ENCODE assay signal across 8 cellular contexts in the genomic region with DNA sequence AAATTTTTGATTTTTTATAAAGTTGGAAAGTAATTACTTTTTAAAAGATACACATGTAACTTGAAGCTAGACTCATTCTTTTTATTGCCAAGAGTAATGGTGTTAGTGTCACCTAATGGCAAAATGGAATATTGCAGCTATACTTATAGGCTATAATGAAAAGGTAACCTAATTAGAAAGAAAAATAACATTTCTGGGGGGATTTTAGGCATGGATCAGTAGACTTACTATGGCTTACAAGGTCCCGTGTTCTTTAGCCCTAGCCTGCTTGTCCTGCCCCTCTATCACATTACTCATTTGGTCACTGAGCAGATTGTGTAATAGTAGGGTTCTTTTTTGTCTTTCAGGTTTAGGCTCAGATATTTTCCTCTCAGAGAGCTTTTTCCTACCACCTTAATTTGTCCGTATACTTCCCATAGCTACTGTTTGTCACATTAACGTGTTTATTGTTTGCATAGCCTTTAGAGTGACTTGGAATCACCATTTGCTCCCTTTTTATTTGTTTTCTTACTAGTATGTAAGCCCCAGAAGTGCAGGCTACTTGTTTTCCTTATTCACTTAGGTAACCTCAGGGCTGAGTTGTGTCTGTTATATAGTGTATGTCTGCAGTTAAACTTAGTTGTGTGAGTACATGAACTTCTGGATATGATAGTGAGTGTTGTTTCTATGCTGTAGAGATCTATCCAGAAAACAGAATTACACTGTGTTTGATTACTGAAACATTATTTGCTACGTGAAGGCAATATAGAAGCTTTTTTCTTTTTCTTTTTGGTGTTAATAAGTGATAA. TPM values are rescaled to one million over a fixed set of nuclear protein-coding genes. Genes with fewer than 3 reads are reported as not detected.
A peak's percentile ranks its signal among the peaks of the same experiment; 100 is the strongest.
DNase-seq lines count a peak whose midpoint lies in the region; ATAC-seq, FAIRE-seq and TF ChIP-seq lines count a peak whose summit lies in the region.

No MANE protein-coding gene starts in this region.

- no peak overlapping the region for H3K9ac ChIP-seq in astrocyte (ENCODE audit: low read length)

- H3K27me3 ChIP-seq in astrocyte (ENCODE audit: insufficient read depth, low read length) (no peaks in the 10 kb centered on the region), thoracic aorta (replicated peaks; ENCODE audit: insufficient read depth) (no peaks in the 10 kb centered on the region)

- no peak for ATAC-seq in thoracic aorta (ENCODE audit: insufficient number of reproducible peaks, low FRiP score, low read depth)
- ATAC-seq in GM21360 (IDR thresholded peaks at IDR 0.05; ENCODE audit: unreplicated experiment), result no peak

- no peak overlapping the region for H3K27ac Mint-ChIP-seq in astrocyte (ENCODE audit: unreplicated experiment)

- no peaks in the 10 kb centered on the region for H3K27me3 Mint-ChIP-seq in astrocyte (ENCODE audit: low read depth, unreplicated experiment)

- H3K4me1 ChIP-seq in astrocyte (ENCODE audit: insufficient read depth, low read length) (no peaks in the 10 kb centered on the region), thoracic aorta (ENCODE audit: control insufficient read depth in 1 of 2, low read depth in 2 of 2) (no peaks in the 10 kb centered on the region)

- H3K4me3 ChIP-seq in astrocyte (ENCODE audit: insufficient read depth, low read depth, low read length) (no peak overlapping the region), thoracic aorta (no peak overlapping the region)

- H3K36me3 Mint-ChIP-seq in astrocyte (ENCODE audit: low read depth, unreplicated experiment), result peaks cover 9% of the 10 kb centered on the region

- H2AFZ ChIP-seq in astrocyte (ENCODE audit: low read depth, low read length), result no peak overlapping the region

- H3K9me3 Mint-ChIP-seq in astrocyte (ENCODE audit: unreplicated experiment), result peaks cover 5% of the 10 kb centered on the region

- no peak overlapping the region for H3K27ac ChIP-seq in astrocyte (ENCODE audit: low read depth, low read length)
- H3K27ac ChIP-seq in thoracic aorta, result no peak overlapping the region

- H3K9me3 ChIP-seq in astrocyte (ENCODE audit: insufficient read depth, low read depth, low read length) (no peaks in the 10 kb centered on the region), thoracic aorta (no peaks in the 10 kb centered on the region)

- FAIRE-seq in D721Med (lab: Jason Lieb, UNC) (peak; percentile 81), astrocyte (lab: Jason Lieb, UNC) (no peak)

- no peaks in the 10 kb centered on the region for H3K36me3 ChIP-seq in astrocyte (ENCODE audit: insufficient read depth, low read length)
- H3K36me3 ChIP-seq in thoracic aorta, result peaks cover 4% of the 10 kb centered on the region

- H3K4me2 ChIP-seq in astrocyte (ENCODE audit: low read length), result no peak overlapping the region

- peak; percentile 98 for TF ChIP-seq CTCF in D721Med (IDR thresholded peaks at IDR 0.05; ENCODE audit: insufficient read depth, missing control alignments)
- peak; percentile 45 for TF ChIP-seq CTCF in GM20000 (IDR thresholded peaks at IDR 0.05; ENCODE audit: extremely low read depth, missing control alignments)
- TF ChIP-seq CTCF in astrocyte (IDR thresholded peaks at IDR 0.05; ENCODE audit: insufficient read depth, low read depth, low read length), result peak; percentile 54
- peak; percentile 65 for TF ChIP-seq CTCF in thoracic aorta (IDR thresholded peaks at IDR 0.05)

- no peak for DNase-seq in D721Med (ENCODE audit: insufficient read length, low spot score)
- DNase-seq in GM20000 (ENCODE audit: low spot score), result no peak
- peak; percentile 14 for DNase-seq in NCI-H146 (lab: John Stamatoyannopoulos, UW)
- DNase-seq in astrocyte (ENCODE audit: low read depth), result peak; percentile 16
- DNase-seq in iPS-NIHi7 (ENCODE audit: extremely low spot score), result peak; percentile 22
- DNase-seq in thoracic aorta (ENCODE audit: low spot score), result no peak
- DNase-seq in GF-D8 (lab: John Stamatoyannopoulos, UW), result no peak

- peaks cover 7% of the 10 kb centered on the region for H3K79me2 ChIP-seq in astrocyte (ENCODE audit: insufficient read depth, low read length)

- peaks cover 17% of the 10 kb centered on the region for H4K20me1 ChIP-seq in astrocyte (ENCODE audit: insufficient read depth, low read length)

- no peaks in the 10 kb centered on the region for H3K4me1 Mint-ChIP-seq in astrocyte (ENCODE audit: low read depth, unreplicated experiment)

- no peak overlapping the region for H3K4me3 Mint-ChIP-seq in astrocyte (ENCODE audit: unreplicated experiment)

RNA-seq across cellular contexts. Expression of gene RABGAP1L, which starts 58.7 kb away (rescaled TPM):
- total RNA-seq in astrocyte (40.2 and 42.1 TPM in 2 replicates), thoracic aorta (10 to 100 TPM; 37.9 to 59.8 TPM)

Comparison
In these comparisons a context has a peak if more than half of its experiments do, and no peak if none do; other contexts are left out.
1. DNase-seq: peak in NCI-H146 (single experiment), astrocyte (single experiment) and iPS-NIHi7 (single experiment); none in D721Med (single experiment), GM20000 (single experiment), thoracic aorta (single experiment) and GF-D8 (single experiment).
2. CTCF ChIP-seq: peak in every context shown above with its lines; median percentile 98 in D721Med; 65 in thoracic aorta; 54 in astrocyte; 45 in GM20000.